8 cellular contexts compared by ENCODE assay signal in genomic region chr7:134645935-134646334, GRCh38. TPM values are rescaled to one million over a fixed set of nuclear protein-coding genes. Genes with fewer than 3 reads are reported as not detected.
DNase-seq lines count a peak whose midpoint lies in the region; ATAC-seq and TF ChIP-seq lines count a peak whose summit lies in the region.

No MANE protein-coding gene starts in this region.

- no peak for TF ChIP-seq RAD21 in neural cell (conservative IDR thresholded peaks at IDR 0.05)

- peak overlapping the region; percentile 74 for H3K4me2 ChIP-seq in neural cell (ENCODE audit: low read length)

- H3K36me3 ChIP-seq in KOPT-K1 (ENCODE audit: insufficient read depth, low read length) (no peaks in the 10 kb centered on the region), duodenal mucosa (ENCODE audit: control insufficient read depth in 1 of 2, insufficient read depth in 2 of 2, low read length in 2 of 2) (no peaks in the 10 kb centered on the region), neural cell (ENCODE audit: insufficient read depth, low read length) (no peaks in the 10 kb centered on the region)

- H3F3A ChIP-seq in neural cell (ENCODE audit: insufficient read depth, low read length, poor library complexity, severe bottlenecking) = no peaks in the 10 kb centered on the region

- H3K9me3 ChIP-seq in CD4-positive, alpha-beta T cell (ENCODE audit: control insufficient read depth, low read length) = no peaks in the 10 kb centered on the region
- peaks cover 10% of the 10 kb centered on the region for H3K9me3 ChIP-seq in KOPT-K1 (ENCODE audit: insufficient read depth, low read length, poor library complexity, severe bottlenecking)
- no peaks in the 10 kb centered on the region for H3K9me3 ChIP-seq in duodenal mucosa (ENCODE audit: control insufficient read depth in 1 of 2, low read length in 2 of 2)
- no peaks in the 10 kb centered on the region for H3K9me3 ChIP-seq in neural cell (ENCODE audit: low read length)

- ATAC-seq in CD4-positive, alpha-beta T cell (ENCODE audit: poor library complexity) = peak; percentile 1
- ATAC-seq in stimulated activated memory B cell treated with anti-CD40 and anti-IgM and Interleukin-4, amounts not matched to agents 10 μg/mL and 1 μg/mL and 100 μg/mL, for 72 hours = no peak

- H2AFZ ChIP-seq in neural cell (ENCODE audit: low read depth, low read length) = peak overlapping the region; percentile 82

- no peak for TF ChIP-seq EP300 in neural cell (conservative IDR thresholded peaks at IDR 0.05; ENCODE audit: poor library complexity, severe bottlenecking)

- H4K20me1 ChIP-seq in neural cell (ENCODE audit: insufficient read depth) = no peaks in the 10 kb centered on the region

- no peaks in the 10 kb centered on the region for H3K9me3 Mint-ChIP-seq in CD4-positive, alpha-beta T cell
- no peaks in the 10 kb centered on the region for H3K9me3 Mint-ChIP-seq in stimulated activated memory B cell treated with anti-CD40 and anti-IgM and Interleukin-4, amounts not matched to agents 10 μg/mL and 1 μg/mL and 100 μg/mL, for 72 hours

- CTCF ChIA-PET in CD4-positive, alpha-beta T cell (lab: Charles Lee) = interaction anchor here (0.8 to 7.1 kb wide), 6 partner anchors 9 to 57 kb away, joined by 3 to 40 read pairs (median 5); no protein-coding TSS in a partner anchor

- no peak overlapping the region for H3K4me3 Mint-ChIP-seq in CD4-positive, alpha-beta T cell
- no peak overlapping the region for H3K4me3 Mint-ChIP-seq in stimulated activated memory B cell treated with anti-CD40 and anti-IgM and Interleukin-4, amounts not matched to agents 10 μg/mL and 1 μg/mL and 100 μg/mL, for 72 hours

- intact Hi-C loops in CD4-positive, alpha-beta T cell (cut with DNase I, micrococcal nuclease) = loop anchor here (1.0 to 10.0 kb wide), 9 partner anchors 24 to 1017 kb away; partner anchors contain the start of genes STMP1 (in 1 of the 2), TMEM140 (in 1 of the 2) and WDR91 (in 1 of the 2)

- H3K27ac Mint-ChIP-seq in CD4-positive, alpha-beta T cell = no peak overlapping the region
- H3K27ac Mint-ChIP-seq in stimulated activated memory B cell treated with anti-CD40 and anti-IgM and Interleukin-4, amounts not matched to agents 10 μg/mL and 1 μg/mL and 100 μg/mL, for 72 hours = no peak overlapping the region

- peak in 3 of 10 experiments; percentile 10 to 23 (median 21) for DNase-seq in CD4-positive, alpha-beta T cell
- no peak for DNase-seq in central memory CD4-positive, alpha-beta T cell
- no peak for DNase-seq in NCI-H446 (lab: John Stamatoyannopoulos, UW)
- DNase-seq in stimulated activated CD4-positive, alpha-beta T cell treated with anti-CD3 and anti-CD28 coated beads, Interleukin-1b, Interleukin-23, amount 100 ng/mL, for 48 hours = no peak

- TF ChIP-seq CTCF in CD4-positive, alpha-beta T cell (IDR thresholded peaks at IDR 0.05) = no peak
- no peak for TF ChIP-seq CTCF in neural cell (IDR thresholded peaks at IDR 0.05; ENCODE audit: poor library complexity, severe bottlenecking)

- POLR2A ChIA-PET in CD4-positive, alpha-beta T cell (lab: Charles Lee) = interaction anchor here (0.7 to 6.2 kb wide), 28 partner anchors 11 to 565 kb away, joined by 3 to 105 read pairs (median 5); partner anchors contain the start of genes AGBL3, AKR1B1, CYREN and TMEM140

- H3K79me2 ChIP-seq in neural cell (replicated peaks; ENCODE audit: insufficient read depth, low read length) = peaks cover 13% of the 10 kb centered on the region

- H3K27ac ChIP-seq in CD4-positive, alpha-beta T cell (ENCODE audit: low read depth, low read length) = peak overlapping the region; percentile 92
- peak overlapping the region; percentile 61 for H3K27ac ChIP-seq in KOPT-K1 (ENCODE audit: low read depth, low read length, poor library complexity, severe bottlenecking)
- peak overlapping the region; percentile 48 for H3K27ac ChIP-seq in duodenal mucosa (ENCODE audit: low read depth, low read length)
- H3K27ac ChIP-seq in neural cell (ENCODE audit: low read length) = peak overlapping the region; percentile 68

- no peaks in the 10 kb centered on the region for H3K9me2 ChIP-seq in neural cell (ENCODE audit: insufficient read depth, low read length)

- H3K4me1 Mint-ChIP-seq in CD4-positive, alpha-beta T cell (ENCODE audit: low read depth) = peaks cover 26% of the 10 kb centered on the region
- peaks cover 24% of the 10 kb centered on the region for H3K4me1 Mint-ChIP-seq in stimulated activated memory B cell treated with anti-CD40 and anti-IgM and Interleukin-4, amounts not matched to agents 10 μg/mL and 1 μg/mL and 100 μg/mL, for 72 hours

- no peaks in the 10 kb centered on the region for H3K27me3 Mint-ChIP-seq in CD4-positive, alpha-beta T cell
- H3K27me3 Mint-ChIP-seq in stimulated activated memory B cell treated with anti-CD40 and anti-IgM and Interleukin-4, amounts not matched to agents 10 μg/mL and 1 μg/mL and 100 μg/mL, for 72 hours = no peaks in the 10 kb centered on the region

- H3K9ac ChIP-seq in duodenal mucosa (ENCODE audit: low read depth in 1 of 2, low read length in 2 of 2) (peak overlapping the region; percentile 77 to 86), neural cell (ENCODE audit: low read length) (peak overlapping the region; percentile 71)

- H3K36me3 Mint-ChIP-seq in CD4-positive, alpha-beta T cell (ENCODE audit: low read depth) = peaks cover 4% of the 10 kb centered on the region
- peaks cover 14% of the 10 kb centered on the region for H3K36me3 Mint-ChIP-seq in stimulated activated memory B cell treated with anti-CD40 and anti-IgM and Interleukin-4, amounts not matched to agents 10 μg/mL and 1 μg/mL and 100 μg/mL, for 72 hours

- peaks cover 10 to 11% of the 10 kb centered on the region in 2 donors for H3K4me1 ChIP-seq in duodenal mucosa (ENCODE audit: control insufficient read depth in 1 of 2, insufficient read depth in 2 of 2, low read length in 2 of 2)

- peak overlapping the region; percentile 87 to 88 for H3K4me3 ChIP-seq in duodenal mucosa (ENCODE audit: low read depth in 1 of 2, low read length in 2 of 2)
- peak overlapping the region; percentile 73 for H3K4me3 ChIP-seq in neural cell (ENCODE audit: low read length)

- no peaks in the 10 kb centered on the region for H3K27me3 ChIP-seq in CD4-positive, alpha-beta T cell (ENCODE audit: control insufficient read depth, insufficient read depth, low read length)
- H3K27me3 ChIP-seq in duodenal mucosa (ENCODE audit: control insufficient read depth in 1 of 2, insufficient read depth in 2 of 2, low read length in 2 of 2) (no peaks in the 10 kb centered on the region), neural cell (ENCODE audit: insufficient read depth, low read depth, low read length) (no peaks in the 10 kb centered on the region)

TF ChIP-seq in neural cell, 6 proteins besides CTCF, POLR2A, EP300 and RAD21:
- TF ChIP-seq MXI1 (conservative IDR thresholded peaks at IDR 0.05; ENCODE audit: poor library complexity, severe bottlenecking) (no peak), EZH2 (IDR thresholded peaks at IDR 0.05; ENCODE audit: borderline replicate concordance, insufficient read depth, low read length, poor library complexity, severe bottlenecking) (no peak), SMC3 (conservative IDR thresholded peaks at IDR 0.05; ENCODE audit: poor library complexity) (no peak), REST (IDR thresholded peaks at IDR 0.05; ENCODE audit: borderline replicate concordance) (no peak), POLR2AphosphoS5 (IDR thresholded peaks at IDR 0.05) (no peak), TAF1 (IDR thresholded peaks at IDR 0.05; ENCODE audit: low read depth) (no peak)

RNA-seq across cellular contexts. Expression of gene BPGM, which starts 0.7 kb away (rescaled TPM):
- total RNA-seq in CD4-positive, alpha-beta T cell = 10 to 100 TPM; 46.3 to 46.6 TPM
- polyA plus RNA-seq in neural cell = 47.5 and 57.4 TPM in 2 replicates
- polyA minus RNA-seq in neural cell = 34.3 and 37.5 TPM in 2 replicates
